ENCODE assay signal across 9 cellular contexts in the genomic region with DNA sequence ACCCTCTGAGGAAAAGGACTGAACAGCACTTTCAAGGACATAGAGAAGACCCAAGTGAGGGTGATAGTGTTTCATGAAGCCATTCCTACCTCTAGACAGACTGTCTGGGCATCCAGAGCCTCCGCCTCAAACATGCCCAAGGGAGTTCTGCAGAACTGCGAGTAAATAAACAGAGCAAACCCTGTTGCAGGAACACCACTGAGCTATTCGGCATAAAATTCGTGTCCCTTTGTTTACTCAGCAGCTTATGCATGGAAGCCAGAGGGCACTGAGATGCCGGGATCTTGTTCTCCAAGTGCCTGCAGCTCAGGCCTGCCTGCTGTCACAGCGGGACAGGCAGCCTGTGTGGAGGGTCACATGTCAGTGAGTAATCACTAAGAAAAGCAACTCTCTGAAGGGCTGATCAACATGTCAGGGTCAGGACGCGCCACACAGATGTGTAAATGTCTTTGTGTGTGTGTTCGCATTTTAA.
DNase-seq lines count a peak whose midpoint lies in the region; ATAC-seq and TF ChIP-seq lines count a peak whose summit lies in the region.
"Had no signal": no experiment of that assay in that cellular context is flagged by ENCODE, and none has a peak within 500 bp of the region (broad histone marks: within the 10 kb centered on the region; RNA-seq: fewer than 3 reads in every experiment).

No MANE protein-coding gene starts in this region.

- CTCF ChIA-PET in IMR-90 (lab: Yijun Ruan, JAX), result no interaction called here
- CTCF ChIA-PET in activated CD4-positive, alpha-beta T cell treated with anti-CD3 and anti-CD28 coated beads, Interleukin-2, amount 10 ng/mL, durations not matched to agents 7 days and 5 days (lab: Charles Lee), result no interaction called here

- H3K9me3 Mint-ChIP-seq in activated CD4-positive, alpha-beta T cell treated with anti-CD3 and anti-CD28 coated beads, Interleukin-2, amount 10 ng/mL, durations not matched to agents 7 days and 5 days, result no peaks in the 10 kb centered on the region
- H3K9me3 Mint-ChIP-seq: activated B cell treated with CpG ODN at 0.5 μM for 24 hours had no signal

- H3K23ac ChIP-seq in IMR-90 (ENCODE audit: low read depth, low read length), result no peak overlapping the region

- no peak overlapping the region for H4K91ac ChIP-seq in IMR-90 (ENCODE audit: insufficient read depth, low read depth, low read length)

- H2AK5ac ChIP-seq in IMR-90 (ENCODE audit: low read depth, low read length), result no peak overlapping the region

- in situ Hi-C loops in IMR-90 (cut with MboI; ENCODE audit: low sequenced_read_pairs), result no loop called here

- no peak overlapping the region for H4K8ac ChIP-seq in IMR-90 (ENCODE audit: low read depth in 2 of 2, low read length in 2 of 2)

- no peak for TF ChIP-seq POLR2A in IMR-90 (IDR thresholded peaks at IDR 0.05; ENCODE audit: low read depth, low read length)

- no peak overlapping the region for H3K56ac ChIP-seq in IMR-90 (ENCODE audit: extremely low read depth, insufficient read depth, low read length)

- H2BK120ac ChIP-seq in IMR-90 (ENCODE audit: low read depth, low read length), result no peak overlapping the region

- no TSS peak for BruUV-seq in IMR-90 (replicated peaks; lab: Mats Ljungman, UMichigan)

- no peak overlapping the region for H2BK15ac ChIP-seq in IMR-90 (ENCODE audit: low read depth, low read length)

- no peaks in the 10 kb centered on the region for H3K79me1 ChIP-seq in IMR-90 (ENCODE audit: low read depth in 1 of 2, low read length in 2 of 2)

- peaks cover 2% of the 10 kb centered on the region for H3K27me3 Mint-ChIP-seq in activated CD4-positive, alpha-beta T cell treated with anti-CD3 and anti-CD28 coated beads, Interleukin-2, amount 10 ng/mL, durations not matched to agents 7 days and 5 days

- H3K36me3 ChIP-seq in IMR-90 (ENCODE audit: control insufficient read depth, insufficient read depth, low read length) (no peaks in the 10 kb centered on the region), adipocyte (ENCODE audit: control insufficient read depth, insufficient read depth, low read length, severe bottlenecking) (no peaks in the 10 kb centered on the region), left ventricle myocardium inferior (no peaks in the 10 kb centered on the region)

- TF ChIP-seq CTCF in IMR-90 (conservative IDR thresholded peaks at IDR 0.05; ENCODE audit: low read depth, low read length), result no peak
- TF ChIP-seq CTCF in left ventricle myocardium inferior (IDR thresholded peaks at IDR 0.05; ENCODE audit: borderline replicate concordance), result peak; percentile 40
- TF ChIP-seq CTCF in retinal pigment epithelial cell (conservative IDR thresholded peaks at IDR 0.05; ENCODE audit: low read depth, low read length), result peak; percentile 23

- H3K14ac ChIP-seq in IMR-90 (replicated peaks; ENCODE audit: low read depth, low read length), result no peak overlapping the region

- no peak overlapping the region for H2AFZ ChIP-seq in IMR-90 (replicated peaks; ENCODE audit: low read length, poor library complexity)

- H3K27me3 ChIP-seq in IMR-90 (ENCODE audit: control insufficient read depth, insufficient read depth, low read length), result no peaks in the 10 kb centered on the region
- H3K27me3 ChIP-seq in adipocyte (replicated peaks; ENCODE audit: control insufficient read depth, insufficient read depth, low read length), result no peaks in the 10 kb centered on the region
- no peaks in the 10 kb centered on the region for H3K27me3 ChIP-seq in left ventricle myocardium inferior (ENCODE audit: low read depth)

- intact Hi-C loops in IMR-90 (cut with micrococcal nuclease) (no loop called here), left ventricle myocardium inferior (cut with micrococcal nuclease) (no loop called here)

- dilution Hi-C loops in IMR-90 (cut with HindIII; ENCODE audit: low sequenced_read_pairs, unreplicated experiment), result no loop called here

- H3K9me1 ChIP-seq in IMR-90 (ENCODE audit: insufficient read depth, low read length), result no peaks in the 10 kb centered on the region

- H3K27ac Mint-ChIP-seq in activated CD4-positive, alpha-beta T cell treated with anti-CD3 and anti-CD28 coated beads, Interleukin-2, amount 10 ng/mL, durations not matched to agents 7 days and 5 days, result no peak overlapping the region
- H3K27ac Mint-ChIP-seq: activated B cell treated with CpG ODN at 0.5 μM for 24 hours had no signal

- DNase-seq in IMR-90, result peak; percentile 1
- peak; percentile 71 for DNase-seq in adipocyte (ENCODE audit: low read depth)
- peak; percentile 49 for DNase-seq in left ventricle myocardium inferior
- DNase-seq in retinal pigment epithelial cell (ENCODE audit: low read depth), result peak; percentile 62
- no peak for DNase-seq in activated CD4-positive, alpha-beta T cell treated with anti-CD3 and anti-CD28 coated beads, Interleukin-2, amount 10 ng/mL, durations not matched to agents 7 days and 5 days
- no peak for DNase-seq in NCI-H2081 (lab: John Stamatoyannopoulos, UW)
- DNase-seq: activated B cell treated with CpG ODN at 0.5 μM for 24 hours had no signal

- no peak overlapping the region for H3K4ac ChIP-seq in IMR-90 (ENCODE audit: low read depth, low read length)

- no peak overlapping the region for H4K5ac ChIP-seq in IMR-90 (ENCODE audit: low read depth, low read length)

- H3K4me1 ChIP-seq in IMR-90 (ENCODE audit: control insufficient read depth, insufficient read depth, low read length) (no peaks in the 10 kb centered on the region), adipocyte (ENCODE audit: control insufficient read depth, insufficient read depth, low read length) (peaks cover 10% of the 10 kb centered on the region), left ventricle myocardium inferior (peaks cover 32% of the 10 kb centered on the region)

- no peak overlapping the region for H2BK5ac ChIP-seq in IMR-90 (ENCODE audit: low read depth, low read length, poor library complexity, severe bottlenecking)

- no peak overlapping the region for H3K4me3 Mint-ChIP-seq in activated CD4-positive, alpha-beta T cell treated with anti-CD3 and anti-CD28 coated beads, Interleukin-2, amount 10 ng/mL, durations not matched to agents 7 days and 5 days
- H3K4me3 Mint-ChIP-seq: activated B cell treated with CpG ODN at 0.5 μM for 24 hours had no signal

- no peak overlapping the region for H2AK9ac ChIP-seq in IMR-90 (replicated peaks; ENCODE audit: low read depth, low read length, poor library complexity)

- H3K27ac ChIP-seq in IMR-90 (ENCODE audit: insufficient read depth, low read length), result no peak overlapping the region
- peak overlapping the region; percentile 82 for H3K27ac ChIP-seq in left ventricle myocardium inferior (replicated peaks)

- 32% methylated on average over 4 of the region's 9 CpGs; no CpG with 5 or more reads in 1 of the 2 experiments for WGBS in IMR-90 (ENCODE audit: extremely low coverage in 2 of 2, insufficient read length in 1 of 2), 2 experiments

- POLR2A ChIA-PET in IMR-90 (lab: Charles Lee; ENCODE audit: unreplicated experiment), result no interaction called here
- POLR2A ChIA-PET in activated CD4-positive, alpha-beta T cell treated with anti-CD3 and anti-CD28 coated beads, Interleukin-2, amount 10 ng/mL, durations not matched to agents 7 days and 5 days (lab: Charles Lee), result no interaction called here

- H4K20me1 ChIP-seq in IMR-90 (ENCODE audit: insufficient read depth, low read length), result no peaks in the 10 kb centered on the region

- ATAC-seq in IMR-90 (ENCODE audit: low read depth) (no peak; the same call in 1 of the 2 replicates), HG02840 (IDR thresholded peaks at IDR 0.05; ENCODE audit: low FRiP score, unreplicated experiment) (no peak), GM18873 (IDR thresholded peaks at IDR 0.05; ENCODE audit: low FRiP score, unreplicated experiment) (no peak)

- no peaks in the 10 kb centered on the region for H3K36me3 Mint-ChIP-seq in activated CD4-positive, alpha-beta T cell treated with anti-CD3 and anti-CD28 coated beads, Interleukin-2, amount 10 ng/mL, durations not matched to agents 7 days and 5 days (ENCODE audit: low read depth)

- no peak overlapping the region for H3K4me2 ChIP-seq in IMR-90 (ENCODE audit: low read depth, low read length)

- no peak overlapping the region for H3K18ac ChIP-seq in IMR-90 (ENCODE audit: low read depth, low read length)

- H3K9me3 ChIP-seq in IMR-90 (ENCODE audit: control insufficient read depth, insufficient read depth, low read length), result no peaks in the 10 kb centered on the region
- no peaks in the 10 kb centered on the region for H3K9me3 ChIP-seq in adipocyte (ENCODE audit: control insufficient read depth, low read length)
- H3K9me3 ChIP-seq in left ventricle myocardium inferior (replicated peaks), result no peaks in the 10 kb centered on the region

- no peak overlapping the region for H3K9ac ChIP-seq in IMR-90 (ENCODE audit: low read depth, low read length)
- no peak overlapping the region for H3K9ac ChIP-seq in adipocyte (ENCODE audit: low read length)

- H3K4me1 Mint-ChIP-seq in activated CD4-positive, alpha-beta T cell treated with anti-CD3 and anti-CD28 coated beads, Interleukin-2, amount 10 ng/mL, durations not matched to agents 7 days and 5 days, result no peaks in the 10 kb centered on the region
- H3K4me1 Mint-ChIP-seq: activated B cell treated with CpG ODN at 0.5 μM for 24 hours had no signal

- H3K4me3 ChIP-seq in IMR-90 (ENCODE audit: insufficient read depth, low read depth, low read length) (no peak overlapping the region), adipocyte (ENCODE audit: low read length) (no peak overlapping the region), left ventricle myocardium inferior (peak overlapping the region; percentile 32), retinal pigment epithelial cell (ENCODE audit: low read length) (no peak overlapping the region)

- TF ChIP-seq RAD21 in IMR-90 (IDR thresholded peaks at IDR 0.05; ENCODE audit: low read length), result no peak

- H2BK20ac ChIP-seq in IMR-90 (ENCODE audit: low read depth, low read length), result no peak overlapping the region

TF ChIP-seq in IMR-90, 13 proteins besides CTCF, POLR2A, EP300 and RAD21:
- TF ChIP-seq FOS (IDR thresholded peaks at IDR 0.05; ENCODE audit: low read depth, low read length) (no peak), BHLHE40 (IDR thresholded peaks at IDR 0.05; ENCODE audit: low read depth, low read length) (no peak), MAZ (IDR thresholded peaks at IDR 0.05; ENCODE audit: borderline replicate concordance, low read depth, low read length) (no peak), CHD1 (IDR thresholded peaks at IDR 0.05; ENCODE audit: low read depth, low read length) (no peak)

Comparison
In these comparisons a context has a peak if more than half of its experiments do, and no peak if none do; other contexts are left out.
1. DNase-seq: peak in IMR-90 (single experiment), adipocyte (single experiment), left ventricle myocardium inferior (single experiment) and retinal pigment epithelial cell (single experiment); none in activated CD4-positive, alpha-beta T cell treated with anti-CD3 and anti-CD28 coated beads, Interleukin-2, amount 10 ng/mL, durations not matched to agents 7 days and 5 days (single experiment) and NCI-H2081 (0 of 2).